Comparison of ENCODE assay signal across 24 cellular contexts in genomic region chr12:60834806-60835205, GRCh38.
"Had no signal": no experiment of that assay in that cellular context is flagged by ENCODE, and none has a peak within 500 bp of the region (broad histone marks: within the 10 kb centered on the region; RNA-seq: fewer than 3 reads in every experiment).

No MANE protein-coding gene starts in this region.

- ATAC-seq: HepG2 had no signal

- H3K27ac ChIP-seq: SJSA1, SK-N-MC had no signal

- DNase-seq: IMR-90, Karpas-422, KG1, MG63, NCI-H1092, NCI-H1105 treated with DMSO at 0.1 percent for 48 hours, NCI-H1417 treated with DMSO at 0.1 percent for 48 hours, NCI-H146, NCI-H1694 treated with DMSO at 0.1 percent for 48 hours, NCI-H2029, NCI-H2081 treated with DMSO at 0.1 percent for 48 hours, NCI-H2171, NCI-H226, NCI-H446, NCI-H510A, NCI-H524 treated with DMSO at 0.1 percent for 48 hours, NCI-H69, NCI-H774, Right ventricle myocardium superior, RPMI8226, SIG-M5 had no signal

- H3K4me3 ChIP-seq: MG63, SJSA1, SK-N-MC had no signal

- H3K9me3 ChIP-seq: MG63, SJSA1 had no signal

- H3K4me1 ChIP-seq: SJSA1 had no signal

- H3K27me3 ChIP-seq: MG63, SJSA1 had no signal

- H3K36me3 ChIP-seq: MG63, SJSA1 had no signal
